In genomic region chr1:46132529-46133180, GRCh38 we compare ENCODE assay signal across 8 cellular contexts. TPM values are rescaled to one million over a fixed set of nuclear protein-coding genes. Genes with fewer than 3 reads are reported as not detected.
DNase-seq lines count a peak whose midpoint lies in the region; ATAC-seq lines count a peak whose summit lies in the region.

Gene PIK3R3, minus strand, starts transcription at chr1:46132629. Its CDS starts 677 bp downstream, at chr1:46131952.

- H3K9ac ChIP-seq in rectal smooth muscle tissue (ENCODE audit: low read length) = peak within 1 kb of the TSS; percentile 69

- H3K4me3 ChIP-seq in rectal smooth muscle tissue (ENCODE audit: low read length) (peak within 1 kb of the TSS; percentile 61), aorta (ENCODE audit: low read length in 2 of 2) (peak within 1 kb of the TSS; percentile 73 to 96)

- WGBS in aorta, 2 donors = 0% methylated on average over 46 to 55 of the region's 55 CpGs

- ATAC-seq in GM18499 (IDR thresholded peaks at IDR 0.05; ENCODE audit: insufficient read depth, unreplicated experiment) (peak; percentile 71), HG02938 (IDR thresholded peaks at IDR 0.05; ENCODE audit: unreplicated experiment) (peak; percentile 84), aorta (ENCODE audit: low FRiP score) (peak; percentile 99)

- H3K36me3 ChIP-seq in rectal smooth muscle tissue (ENCODE audit: control insufficient read depth, insufficient read depth, low read length) (no peaks in the 10 kb centered on the region), aorta (ENCODE audit: control insufficient read depth in 1 of 2, insufficient read depth in 2 of 2, low read length in 1 of 2) (no peaks in the 10 kb centered on the region)

- peak; percentile 94 to 97 for DNase-seq in NCI-H187 (lab: John Stamatoyannopoulos, UW)
- peak; percentile 69 for DNase-seq in T-helper 9 cell
- peak; percentile 100 for DNase-seq in astrocyte of the hippocampus (ENCODE audit: low read depth, low spot score)
- DNase-seq in hepatic stellate cell (ENCODE audit: low spot score) = peak; percentile 98
- peak; percentile 99 for DNase-seq in aorta

- H3K27me3 ChIP-seq in rectal smooth muscle tissue (ENCODE audit: control insufficient read depth, insufficient read depth, low read length) (no peaks in the 10 kb centered on the region), aorta (ENCODE audit: control insufficient read depth in 1 of 2, insufficient read depth in 2 of 2, low read length in 1 of 2) (no peaks in the 10 kb centered on the region)

- H3K4me1 ChIP-seq in rectal smooth muscle tissue (ENCODE audit: control insufficient read depth, insufficient read depth, low read length) (peaks cover 8% of the 10 kb centered on the region), aorta (ENCODE audit: control insufficient read depth in 1 of 2, insufficient read depth in 2 of 2, low read length in 2 of 2) (peaks cover 2 to 6% of the 10 kb centered on the region in 2 donors)

- H3K27ac ChIP-seq in rectal smooth muscle tissue (ENCODE audit: low read depth, low read length) (peak within 1 kb of the TSS; percentile 93), aorta (ENCODE audit: low read depth in 1 of 2, low read length in 2 of 2) (peak within 1 kb of the TSS; percentile 62 to 94)

- intact Hi-C loops in aorta (cut with DNase I) = loop anchor here in 1 of 2 donors (1.0 kb wide), 1 partner anchor 47 kb away; no protein-coding TSS in a partner anchor

- no peaks in the 10 kb centered on the region for H3K9me3 ChIP-seq in aorta (ENCODE audit: control insufficient read depth, low read length)

RNA-seq across cellular contexts. Expression of gene PIK3R3, which starts in this region (rescaled TPM):
- total RNA-seq in aorta = 10 to 100 TPM; 32.0 to 49.8 TPM
- polyA plus RNA-seq in aorta = 1 to 10 TPM; 1.5 to 2.1 TPM

Comparison
In these comparisons a context has a peak if more than half of its experiments do, and no peak if none do; other contexts are left out.
1. Peak in every context shown above with its lines: DNase-seq, ATAC-seq, H3K4me3 ChIP-seq and H3K27ac ChIP-seq.